ENCODE assay signal across 14 cellular contexts in genomic region chr4:155060419-155060818, GRCh38.
DNase-seq lines count a peak whose midpoint lies in the region; ATAC-seq lines count a peak whose summit lies in the region.
"Had no signal": no experiment of that assay in that cellular context is flagged by ENCODE, and none has a peak within 500 bp of the region (broad histone marks: within the 10 kb centered on the region; RNA-seq: fewer than 3 reads in every experiment).

No MANE protein-coding gene starts in this region.

- DNase-seq in Right ventricle myocardium superior = no peak
- DNase-seq in cardiac septum (ENCODE audit: low spot score) = no peak
- DNase-seq in left ventricle myocardium superior = no peak
- DNase-seq in sciatic nerve (ENCODE audit: low spot score) = no peak
- DNase-seq in KG1 (lab: John Stamatoyannopoulos, UW) = no peak
- DNase-seq in HuH-7.5 (ENCODE audit: low spot score) = no peak
- DNase-seq in midbrain (lab: John Stamatoyannopoulos, UW) = no peak
- DNase-seq: 8988T; CD4-positive, alpha-beta memory T cell; DMS153; DMS79; GDM1; GM23248; HCEC 1CT had no signal

- ATAC-seq in Right ventricle myocardium superior (ENCODE audit: poor library complexity) (peak; percentile 73), left ventricle myocardium superior (peak; percentile 68), sciatic nerve (peak; percentile 36)

- intact Hi-C loops in Right ventricle myocardium superior (cut with DNase I) = no loop called here
- intact Hi-C loops in cardiac septum (cut with DNase I) = no loop called here
- intact Hi-C loops in left ventricle myocardium superior (cut with micrococcal nuclease) = no loop called here
- intact Hi-C loops in sciatic nerve (cut with DNase I) = no loop called here
